In the genomic region with DNA sequence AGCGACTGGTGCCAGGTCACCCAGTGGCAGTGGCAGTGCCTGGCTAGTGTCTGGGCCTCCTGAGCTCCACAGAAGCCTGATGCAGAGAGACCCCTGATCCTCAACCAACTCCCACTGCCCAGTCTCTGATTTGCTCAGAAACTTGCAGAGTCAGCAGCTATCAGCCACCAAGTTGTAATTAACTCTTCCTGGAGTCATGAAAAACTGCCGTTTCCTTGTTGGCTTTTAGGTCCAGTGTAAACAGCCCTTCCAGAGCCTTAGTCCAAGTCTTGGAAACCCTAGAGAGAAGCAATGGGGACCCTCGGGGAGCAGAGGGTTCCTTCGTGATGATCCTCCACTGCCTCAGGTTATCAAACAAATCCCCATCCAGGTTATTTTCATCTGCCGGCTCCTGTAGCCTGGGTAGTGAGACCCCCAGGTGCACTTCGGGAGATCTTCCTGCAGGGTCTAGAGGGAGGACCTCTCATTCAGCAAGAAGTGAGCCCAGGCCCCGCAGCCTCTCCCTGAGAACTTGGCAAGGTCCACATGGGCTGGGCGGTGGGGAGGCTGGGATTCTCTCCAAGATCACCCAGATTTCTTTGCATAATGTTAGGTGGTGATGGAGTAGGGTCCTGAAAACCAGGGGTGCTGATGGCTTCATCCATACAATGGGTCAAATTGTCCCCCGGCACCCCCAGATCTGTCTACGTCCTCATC, we compare ENCODE assay signal across 27 cellular contexts.
"Had no signal": no experiment of that assay in that cellular context is flagged by ENCODE, and none has a peak within 500 bp of the region (broad histone marks: within the 10 kb centered on the region; RNA-seq: fewer than 3 reads in every experiment).

No MANE protein-coding gene starts in this region.

- DNase-seq: activated CD4-positive, alpha-beta T cell treated with anti-CD3 and anti-CD28 coated beads for 36 hours; activated CD4-positive, alpha-beta T cell treated with anti-CD3 and anti-CD28 coated beads, Interleukin-2, amount 50 U/mL, for 4 hours; activated CD4-positive, CD25-positive, alpha-beta regulatory T cell; activated effector memory CD4-positive, alpha-beta T cell treated with Interleukin-2 at 50 U/mL for 16 hours; activated naive CD4-positive, alpha-beta T cell treated with Interleukin-2 at 50 U/mL for 16 hours; amniotic stem cell; brain microvascular endothelial cell; cortex of kidney; effector memory CD8-positive, alpha-beta T cell; erythroblast; kidney glomerular epithelial cell; stimulated activated CD4-positive, alpha-beta T cell treated with anti-CD3 and anti-CD28 coated beads, Interleukin-15, amount 100 ng/mL, for 24 hours; stimulated activated CD4-positive, alpha-beta T cell treated with anti-CD3 and anti-CD28 coated beads, Interleukin-2, amount 100 ng/mL, for 24 hours; stimulated activated naive B cell treated with anti-CD40 and anti-IgM and Interleukin-4, amounts not matched to agents 10 μg/mL and 1 μg/mL and 100 μg/mL, for 72 hours; stomach; T-helper 1 cell; thyroid gland; upper lobe of left lung had no signal

- ATAC-seq: activated CD4-positive, alpha-beta T cell treated with anti-CD3 and anti-CD28 coated beads for 36 hours; effector memory CD8-positive, alpha-beta T cell; gastroesophageal sphincter; left lung; stimulated activated naive B cell treated with anti-CD40 and anti-IgM and Interleukin-4, amounts not matched to agents 10 μg/mL and 1 μg/mL and 100 μg/mL, for 72 hours had no signal

- H3K4me2 ChIP-seq: smooth muscle cell had no signal

- H3K4me3 ChIP-seq: gastroesophageal sphincter, left lung, lung, ovary, prostate gland, smooth muscle cell, stomach, thyroid gland, upper lobe of left lung had no signal

- FAIRE-seq: astrocyte had no signal

- H3K36me3 ChIP-seq: brain microvascular endothelial cell, gastroesophageal sphincter, left lung, neutrophil, ovary, prostate gland, stomach, thyroid gland, upper lobe of left lung had no signal

- H3K9me3 Mint-ChIP-seq: T-helper 2 cell treated with Interferon-gamma antibody and Interleukin-4, amounts not matched to agents 5 μg/mL and 100 μg/mL, for 36 hours had no signal

- H3K9me3 ChIP-seq: neutrophil, prostate gland, thyroid gland had no signal

- H3K27me3 ChIP-seq: brain microvascular endothelial cell, gastroesophageal sphincter, ovary, thyroid gland, upper lobe of left lung had no signal

- H3K4me1 ChIP-seq: left lung, prostate gland, upper lobe of left lung had no signal

- H3K27ac Mint-ChIP-seq: activated CD4-positive, alpha-beta T cell treated with anti-CD3 and anti-CD28 coated beads for 36 hours; effector memory CD8-positive, alpha-beta T cell; stimulated activated naive B cell treated with anti-CD40 and anti-IgM and Interleukin-4, amounts not matched to agents 10 μg/mL and 1 μg/mL and 100 μg/mL, for 72 hours; T-helper 2 cell treated with Interferon-gamma antibody and Interleukin-4, amounts not matched to agents 5 μg/mL and 100 μg/mL, for 36 hours had no signal

- H3K27ac ChIP-seq: brain microvascular endothelial cell, gastroesophageal sphincter, left lung, neutrophil, ovary, prostate gland, stomach, thyroid gland, upper lobe of left lung had no signal
